ENCODE assay signal across 8 cellular contexts in genomic region chr2:85551698-85552678, GRCh38. TPM values are rescaled to one million over a fixed set of nuclear protein-coding genes. Genes with fewer than 3 reads are reported as not detected.
DNase-seq lines count a peak whose midpoint lies in the region; ATAC-seq and TF ChIP-seq lines count a peak whose summit lies in the region.

No MANE protein-coding gene starts in this region.

- TF ChIP-seq POLR2A in right lobe of liver (IDR thresholded peaks at IDR 0.05) = no peak

- DNase-seq in NCI-H524 (lab: John Stamatoyannopoulos, UW) (peak; percentile 20 to 78), NCI-H524 treated with DMSO at 0.1 percent for 48 hours (lab: John Stamatoyannopoulos, UW) (no peak), NCI-H748 treated with DMSO at 0.1 percent for 48 hours (lab: John Stamatoyannopoulos, UW) (peak; percentile 44), right lobe of liver (peak; percentile 73 to 83 (median 75))
- DNase-seq in activated CD4-positive, alpha-beta T cell treated with anti-CD3 and anti-CD28 coated beads, Interleukin-2, amount 10 ng/mL, durations not matched to agents 24 days and 14 days = peak; percentile 96
- peak; percentile 73 to 82 (median 74) for DNase-seq in stimulated activated CD4-positive, alpha-beta T cell treated with anti-CD3 and anti-CD28 coated beads, TNF-alpha, amount 100 ng/mL, for 48 hours (ENCODE audit: low read depth in 3 of 3)

- peaks cover 41% of the 10 kb centered on the region for H3K36me3 Mint-ChIP-seq in activated CD4-positive, alpha-beta T cell treated with anti-CD3 and anti-CD28 coated beads, Interleukin-2, amount 10 ng/mL, durations not matched to agents 24 days and 14 days (ENCODE audit: low read depth)

- peaks cover 5% of the 10 kb centered on the region for H3K4me1 Mint-ChIP-seq in activated CD4-positive, alpha-beta T cell treated with anti-CD3 and anti-CD28 coated beads, Interleukin-2, amount 10 ng/mL, durations not matched to agents 24 days and 14 days

- WGBS in right lobe of liver (ENCODE audit: insufficient coverage, low coverage, low lambda C conversion rate, missing lambda C conversion rate) = 46% methylated on average over 8 of the region's 9 CpGs

- no peak overlapping the region for H3K27ac Mint-ChIP-seq in activated CD4-positive, alpha-beta T cell treated with anti-CD3 and anti-CD28 coated beads, Interleukin-2, amount 10 ng/mL, durations not matched to agents 24 days and 14 days

- H3K36me3 ChIP-seq in right lobe of liver = peaks cover 6 to 84% (median 42%) of the 10 kb centered on the region in 4 donors

- ATAC-seq in HG03439 (IDR thresholded peaks at IDR 0.05; ENCODE audit: unreplicated experiment) = peak; percentile 63
- ATAC-seq in right lobe of liver = peak; percentile 82 to 88 (median 84)

- no peaks in the 10 kb centered on the region for H3K4me1 ChIP-seq in right lobe of liver

- H3K4me3 Mint-ChIP-seq in activated CD4-positive, alpha-beta T cell treated with anti-CD3 and anti-CD28 coated beads, Interleukin-2, amount 10 ng/mL, durations not matched to agents 24 days and 14 days = no peak overlapping the region

- H3K27ac ChIP-seq in cingulate gyrus (ENCODE audit: low read depth, low read length) = peak overlapping the region; percentile 11
- H3K27ac ChIP-seq in right lobe of liver = no peak overlapping the region

- no peak overlapping the region for H3K4me3 ChIP-seq in right lobe of liver

- no peaks in the 10 kb centered on the region for H3K27me3 ChIP-seq in right lobe of liver

- H3K9me3 Mint-ChIP-seq in activated CD4-positive, alpha-beta T cell treated with anti-CD3 and anti-CD28 coated beads, Interleukin-2, amount 10 ng/mL, durations not matched to agents 24 days and 14 days = no peaks in the 10 kb centered on the region

- intact Hi-C loops in activated CD4-positive, alpha-beta T cell treated with anti-CD3 and anti-CD28 coated beads, Interleukin-2, amount 10 ng/mL, durations not matched to agents 24 days and 14 days (cut with micrococcal nuclease) = loop anchor here (1.0 kb wide), 2 partner anchors 132 to 161 kb away; no protein-coding TSS in a partner anchor
- intact Hi-C loops in right lobe of liver (cut with DNase I) = loop anchor here (5.0 kb wide), 2 partner anchors 130 to 135 kb away; partner anchors contain the start of gene SH2D6 (in 1 of the 2)

- TF ChIP-seq CTCF in right lobe of liver (IDR thresholded peaks at IDR 0.05) = peak; percentile 94 to 95 (median 95)

- no peaks in the 10 kb centered on the region for H3K9me3 ChIP-seq in right lobe of liver

- H3K27me3 Mint-ChIP-seq in activated CD4-positive, alpha-beta T cell treated with anti-CD3 and anti-CD28 coated beads, Interleukin-2, amount 10 ng/mL, durations not matched to agents 24 days and 14 days = no peaks in the 10 kb centered on the region

RNA-seq across cellular contexts. Expression of gene GGCX, which starts 9.3 kb away (rescaled TPM):
- 21.8 and 23.1 TPM in 2 replicates for total RNA-seq in activated CD4-positive, alpha-beta T cell treated with anti-CD3 and anti-CD28 coated beads, Interleukin-2, amount 10 ng/mL, durations not matched to agents 24 days and 14 days
- 100 to 1,000 TPM in 4 of 6 experiments, 10 to 100 TPM in 2; 89.6 to 238 (median 183) TPM for total RNA-seq in right lobe of liver

RNA-seq across cellular contexts. Expression of gene MAT2A, which starts 13.0 kb away (rescaled TPM):
- 481 and 492 TPM in 2 replicates for total RNA-seq in activated CD4-positive, alpha-beta T cell treated with anti-CD3 and anti-CD28 coated beads, Interleukin-2, amount 10 ng/mL, durations not matched to agents 24 days and 14 days
- 100 to 1,000 TPM in 3 of 6 experiments, 10 to 100 TPM in 3; 57.8 to 118 (median 102) TPM for total RNA-seq in right lobe of liver

RNA-seq across cellular contexts. Expression of gene VAMP8, which starts 25.4 kb away (rescaled TPM):
- total RNA-seq in activated CD4-positive, alpha-beta T cell treated with anti-CD3 and anti-CD28 coated beads, Interleukin-2, amount 10 ng/mL, durations not matched to agents 24 days and 14 days = 90.9 and 91.3 TPM in 2 replicates
- 100 to 1,000 TPM in 1 of 6 experiments, 10 to 100 TPM in 5; 59.5 to 107 (median 74.5) TPM for total RNA-seq in right lobe of liver

RNA-seq across cellular contexts. Expression of gene VAMP5, which starts 32.2 kb away (rescaled TPM):
- 33.1 and 37.9 TPM in 2 replicates for total RNA-seq in activated CD4-positive, alpha-beta T cell treated with anti-CD3 and anti-CD28 coated beads, Interleukin-2, amount 10 ng/mL, durations not matched to agents 24 days and 14 days
- total RNA-seq in right lobe of liver = 10 to 100 TPM; 27.2 to 50.1 (median 34.7) TPM

RNA-seq across cellular contexts. Expression of gene RNF181, which starts 43.6 kb away (rescaled TPM):
- total RNA-seq in activated CD4-positive, alpha-beta T cell treated with anti-CD3 and anti-CD28 coated beads, Interleukin-2, amount 10 ng/mL, durations not matched to agents 24 days and 14 days = 111 and 116 TPM in 2 replicates
- total RNA-seq in right lobe of liver = 100 to 1,000 TPM in 2 of 6 experiments, 10 to 100 TPM in 4; 54.5 to 123 (median 66.6) TPM
